5 cellular contexts compared by ENCODE assay signal in the genomic region with DNA sequence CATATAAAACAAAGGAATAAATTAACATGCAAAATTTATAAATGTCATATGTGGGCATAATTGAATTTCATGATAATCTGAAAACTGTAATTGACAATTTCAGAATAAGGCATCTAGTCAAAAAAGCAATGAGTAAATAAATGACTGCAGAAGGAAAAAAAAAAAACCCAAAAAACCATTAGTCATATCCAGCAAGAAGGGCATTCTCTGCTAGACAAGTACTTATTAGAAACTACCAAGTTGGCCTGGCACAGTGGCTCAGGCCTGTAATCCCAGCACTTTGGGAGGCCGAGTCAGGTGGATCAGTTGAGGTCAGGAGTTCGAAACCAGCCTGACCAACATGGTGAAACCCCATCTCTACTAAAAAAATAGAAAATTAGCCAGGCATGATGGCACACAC.
"Had no signal": no experiment of that assay in that cellular context is flagged by ENCODE, and none has a peak within 500 bp of the region (broad histone marks: within the 10 kb centered on the region; RNA-seq: fewer than 3 reads in every experiment).

No MANE protein-coding gene starts in this region.

- H3K4me3 Mint-ChIP-seq: IgD-negative memory B cell had no signal

- H3K9me3 Mint-ChIP-seq: IgD-negative memory B cell had no signal

- H3K4me3 ChIP-seq: K562 had no signal

- H3K27ac Mint-ChIP-seq: IgD-negative memory B cell had no signal

- H3K27me3 Mint-ChIP-seq: IgD-negative memory B cell had no signal

- H3K27ac ChIP-seq: HL-60 had no signal

- ATAC-seq: HepG2, K562 had no signal

- DNase-seq: IMR-90 had no signal
